12 cellular contexts compared by ENCODE assay signal in genomic region chr1:19447550-19447949, GRCh38. TPM values are rescaled to one million over a fixed set of nuclear protein-coding genes. Genes with fewer than 3 reads are reported as not detected.
DNase-seq lines count a peak whose midpoint lies in the region; ATAC-seq, FAIRE-seq and TF ChIP-seq lines count a peak whose summit lies in the region.
"Had no signal": no experiment of that assay in that cellular context is flagged by ENCODE, and none has a peak within 500 bp of the region (broad histone marks: within the 10 kb centered on the region; RNA-seq: fewer than 3 reads in every experiment).

No MANE protein-coding gene starts in this region.

- no peaks in the 10 kb centered on the region for H3K9me3 Mint-ChIP-seq in activated naive CD4-positive, alpha-beta T cell treated with anti-CD3 and anti-CD28 coated beads for 36 hours
- H3K9me3 Mint-ChIP-seq in astrocyte (ENCODE audit: unreplicated experiment) (no peaks in the 10 kb centered on the region), natural killer cell (no peaks in the 10 kb centered on the region)

- no peaks in the 10 kb centered on the region for H3K36me3 ChIP-seq in astrocyte (ENCODE audit: insufficient read depth, low read length)
- H3K36me3 ChIP-seq in tibial nerve = peaks cover 0 to 6% (median 0%) of the 10 kb centered on the region in 3 donors

- peaks cover 87% of the 10 kb centered on the region for H4K20me1 ChIP-seq in astrocyte (ENCODE audit: insufficient read depth, low read length)

- H3K4me3 Mint-ChIP-seq in activated naive CD4-positive, alpha-beta T cell treated with anti-CD3 and anti-CD28 coated beads for 36 hours = no peak overlapping the region
- H3K4me3 Mint-ChIP-seq in astrocyte (ENCODE audit: unreplicated experiment) = no peak overlapping the region
- no peak overlapping the region for H3K4me3 Mint-ChIP-seq in natural killer cell

- TF ChIP-seq POLR2A in tibial nerve (IDR thresholded peaks at IDR 0.05) = no peak

- peaks cover 86% of the 10 kb centered on the region for H3K79me2 ChIP-seq in astrocyte (ENCODE audit: insufficient read depth, low read length)

- no peaks in the 10 kb centered on the region for H3K27me3 Mint-ChIP-seq in activated naive CD4-positive, alpha-beta T cell treated with anti-CD3 and anti-CD28 coated beads for 36 hours (ENCODE audit: low read depth)
- H3K27me3 Mint-ChIP-seq in astrocyte (ENCODE audit: low read depth, unreplicated experiment) = no peaks in the 10 kb centered on the region
- H3K27me3 Mint-ChIP-seq in natural killer cell (ENCODE audit: low read depth in 2 of 2) = no peaks in the 10 kb centered on the region

- no peaks in the 10 kb centered on the region for H3K27me3 ChIP-seq in astrocyte (ENCODE audit: insufficient read depth, low read length)
- H3K27me3 ChIP-seq in tibial nerve = no peaks in the 10 kb centered on the region

- no peak overlapping the region for H3K4me3 ChIP-seq in astrocyte (ENCODE audit: insufficient read depth, low read depth, low read length)
- no peak overlapping the region for H3K4me3 ChIP-seq in tibial nerve

- CTCF ChIA-PET in activated naive CD4-positive, alpha-beta T cell treated with anti-CD3 and anti-CD28 coated beads for 36 hours (lab: Charles Lee) = interaction anchor here (1.1 to 2.0 kb wide), 4 partner anchors 14 to 150 kb away, joined by 3 to 10 read pairs (median 4); a partner anchor contains a TSS

- peak overlapping the region; percentile 68 for H3K9ac ChIP-seq in astrocyte (ENCODE audit: low read length)

- intact Hi-C loops in activated naive CD4-positive, alpha-beta T cell treated with anti-CD3 and anti-CD28 coated beads for 36 hours (cut with micrococcal nuclease) = no loop called here
- intact Hi-C loops in natural killer cell (cut with micrococcal nuclease) (no loop called here), posterior cingulate gyrus (cut with DNase I) (loop anchor here (5.0 kb wide), 1 partner anchor 55 kb away; no protein-coding TSS in a partner anchor)

- H2AFZ ChIP-seq in astrocyte (ENCODE audit: low read depth, low read length) = no peak overlapping the region

- H3K4me1 ChIP-seq in astrocyte (ENCODE audit: insufficient read depth, low read length) (peaks cover 65% of the 10 kb centered on the region), tibial nerve (peaks cover 0 to 96% (median 80%) of the 10 kb centered on the region in 4 donors)

- DNase-seq in activated naive CD4-positive, alpha-beta T cell treated with anti-CD3 and anti-CD28 coated beads for 36 hours = no peak
- no peak for DNase-seq in activated naive CD4-positive, alpha-beta T cell treated with anti-CD3 and anti-CD28 coated beads, Interleukin-2, amount 50 U/mL, for 16 hours
- DNase-seq in astrocyte (ENCODE audit: low read depth) (no peak), natural killer cell (no peak), tibial nerve (ENCODE audit: low spot score in 2 of 2) (no peak), posterior cingulate gyrus (no peak)
- DNase-seq in activated CD4-positive, CD25-positive, alpha-beta regulatory T cell treated with anti-CD3 and anti-CD28 coated beads, Interleukin-2, amount 50 U/mL, for 72 hours = no peak
- DNase-seq: caudate nucleus, H7, Karpas-422 had no signal

- ATAC-seq in natural killer cell = no peak
- no peak for ATAC-seq in GM19035 (IDR thresholded peaks at IDR 0.05; ENCODE audit: unreplicated experiment)
- ATAC-seq: Right ventricle myocardium inferior had no signal

- no peaks in the 10 kb centered on the region for H3K9me3 ChIP-seq in astrocyte (ENCODE audit: insufficient read depth, low read depth, low read length)
- H3K9me3 ChIP-seq in tibial nerve = no peaks in the 10 kb centered on the region

- no peak for TF ChIP-seq EP300 in tibial nerve (IDR thresholded peaks at IDR 0.05)

- no peak for TF ChIP-seq CTCF in astrocyte (IDR thresholded peaks at IDR 0.05; ENCODE audit: insufficient read depth, low read depth, low read length)
- no peak for TF ChIP-seq CTCF in natural killer cell (IDR thresholded peaks at IDR 0.05)
- TF ChIP-seq CTCF in tibial nerve (IDR thresholded peaks at IDR 0.05) = no peak

- peaks cover 10% of the 10 kb centered on the region for H3K36me3 Mint-ChIP-seq in activated naive CD4-positive, alpha-beta T cell treated with anti-CD3 and anti-CD28 coated beads for 36 hours (ENCODE audit: low read depth)
- H3K36me3 Mint-ChIP-seq in astrocyte (ENCODE audit: low read depth, unreplicated experiment) (peaks cover 10% of the 10 kb centered on the region), natural killer cell (no peaks in the 10 kb centered on the region)

- 50 to 69% methylated on average over 2 to 9 of the region's 9 CpGs for WGBS in tibial nerve, 2 donors

- peaks cover 89% of the 10 kb centered on the region for H3K4me1 Mint-ChIP-seq in activated naive CD4-positive, alpha-beta T cell treated with anti-CD3 and anti-CD28 coated beads for 36 hours (ENCODE audit: low read depth)
- H3K4me1 Mint-ChIP-seq in astrocyte (ENCODE audit: low read depth, unreplicated experiment) (peaks cover 75% of the 10 kb centered on the region), natural killer cell (peaks cover 82 to 93% of the 10 kb centered on the region in 2 donors)

- H3K27ac ChIP-seq in astrocyte (ENCODE audit: low read depth, low read length) (no peak overlapping the region), tibial nerve (peak overlapping the region; percentile 5 to 84 (median 74))

- FAIRE-seq in astrocyte (lab: Jason Lieb, UNC) = no peak

- peak overlapping the region; percentile 90 for H3K27ac Mint-ChIP-seq in activated naive CD4-positive, alpha-beta T cell treated with anti-CD3 and anti-CD28 coated beads for 36 hours
- H3K27ac Mint-ChIP-seq in astrocyte (ENCODE audit: unreplicated experiment) (peak overlapping the region; percentile 84), natural killer cell (peak overlapping the region; percentile 82 to 87)

- H3K4me2 ChIP-seq in astrocyte (ENCODE audit: low read length) = no peak overlapping the region

RNA-seq across cellular contexts. Expression of gene CAPZB, which starts 37.8 kb away (rescaled TPM):
- total RNA-seq in activated naive CD4-positive, alpha-beta T cell treated with anti-CD3 and anti-CD28 coated beads for 36 hours = 100 to 1,000 TPM; 362 to 381 TPM
- total RNA-seq in astrocyte (458 and 459 TPM in 2 replicates), natural killer cell (100 to 1,000 TPM; 369 to 393 (median 375) TPM), tibial nerve (100 to 1,000 TPM in 1 of 4 donors, 10 to 100 TPM in 3; 58.2 to 109 (median 96.7) TPM)
